19 cellular contexts compared by ENCODE assay signal in genomic region chr5:136006164-136006563, GRCh38. TPM values are rescaled to one million over a fixed set of nuclear protein-coding genes. Genes with fewer than 3 reads are reported as not detected.
DNase-seq lines count a peak whose midpoint lies in the region; ATAC-seq and TF ChIP-seq lines count a peak whose summit lies in the region.
"Had no signal": no experiment of that assay in that cellular context is flagged by ENCODE, and none has a peak within 500 bp of the region (broad histone marks: within the 10 kb centered on the region; RNA-seq: fewer than 3 reads in every experiment).

No MANE protein-coding gene starts in this region.

- H3K27me3 Mint-ChIP-seq in dendritic cell treated with granulocyte-macrophage colony-stimulating factor and Interleukin-4, amounts not matched to agents 40 ng/mL and 50 ng/mL, for 4 days, result no peaks in the 10 kb centered on the region

- no peak overlapping the region for H3K4me3 ChIP-seq in body of pancreas
- H3K4me3 ChIP-seq: mucosa of descending colon, upper lobe of left lung had no signal

- H3K4me1 Mint-ChIP-seq in dendritic cell treated with granulocyte-macrophage colony-stimulating factor and Interleukin-4, amounts not matched to agents 40 ng/mL and 50 ng/mL, for 4 days (ENCODE audit: low read depth), result peaks cover 72% of the 10 kb centered on the region
- H3K4me1 Mint-ChIP-seq: WTC11 had no signal

- TF ChIP-seq CTCF in body of pancreas (IDR thresholded peaks at IDR 0.05), result no peak

- no peaks in the 10 kb centered on the region for H3K27me3 ChIP-seq in body of pancreas
- H3K27me3 ChIP-seq: upper lobe of left lung had no signal

- WGBS in body of pancreas, 2 donors, result 75 to 82% methylated on average over 11 of the region's 11 CpGs

- no peaks in the 10 kb centered on the region for H3K4me1 ChIP-seq in body of pancreas

- TF ChIP-seq POLR2A in body of pancreas (IDR thresholded peaks at IDR 0.05), result no peak

- H3K27ac ChIP-seq in body of pancreas, result no peak overlapping the region
- H3K27ac ChIP-seq: upper lobe of left lung had no signal

- intact Hi-C loops in dendritic cell treated with granulocyte-macrophage colony-stimulating factor and Interleukin-4, amounts not matched to agents 40 ng/mL and 50 ng/mL, for 4 days (cut with micrococcal nuclease), result no loop called here
- intact Hi-C loops in body of pancreas (cut with DNase I), result no loop called here

- no peaks in the 10 kb centered on the region for H3K36me3 ChIP-seq in body of pancreas (replicated peaks in 1 of 2; ENCODE audit: insufficient read depth in 1 of 2, low read depth in 2 of 2)
- H3K36me3 ChIP-seq: upper lobe of left lung had no signal

- no peaks in the 10 kb centered on the region for H3K9me3 ChIP-seq in body of pancreas
- H3K9me3 ChIP-seq: mucosa of descending colon, upper lobe of left lung had no signal

- H3K9me3 Mint-ChIP-seq in dendritic cell treated with granulocyte-macrophage colony-stimulating factor and Interleukin-4, amounts not matched to agents 40 ng/mL and 50 ng/mL, for 4 days, result no peaks in the 10 kb centered on the region
- H3K9me3 Mint-ChIP-seq: brain, WTC11 had no signal

- DNase-seq in A172 (ENCODE audit: low spot score) (peak; percentile 57), LHCN-M2 (ENCODE audit: low read depth) (peak; percentile 96), myocyte (ENCODE audit: low read depth) (peak; percentile 73), body of pancreas (no peak), middle frontal gyrus (ENCODE audit: extremely low spot score, low spot score) (no peak), NOMO-1 (lab: John Stamatoyannopoulos, UW; ENCODE audit: unreplicated experiment in 2 of 2) (no peak)
- DNase-seq: activated CD8-positive, alpha-beta memory T cell treated with anti-CD3 and anti-CD28 coated beads for 24 hours; effector memory CD4-positive, alpha-beta T cell; head of caudate nucleus; mucosa of descending colon; NCI-H1417 treated with DMSO at 0.1 percent for 48 hours; stimulated activated CD4-positive, alpha-beta T cell treated with anti-CD3 and anti-CD28 coated beads, Interleukin-2, amount 100 ng/mL, for 24 hours had no signal

- ATAC-seq in body of pancreas (no peak), HG03097 (IDR thresholded peaks at IDR 0.05; ENCODE audit: low FRiP score, unreplicated experiment) (no peak)
- ATAC-seq: WTC11 had no signal

- no peaks in the 10 kb centered on the region for H3K36me3 Mint-ChIP-seq in dendritic cell treated with granulocyte-macrophage colony-stimulating factor and Interleukin-4, amounts not matched to agents 40 ng/mL and 50 ng/mL, for 4 days (ENCODE audit: low read depth)
- H3K36me3 Mint-ChIP-seq: brain, WTC11 had no signal

- peak overlapping the region; percentile 72 for H3K27ac Mint-ChIP-seq in dendritic cell treated with granulocyte-macrophage colony-stimulating factor and Interleukin-4, amounts not matched to agents 40 ng/mL and 50 ng/mL, for 4 days
- H3K27ac Mint-ChIP-seq: brain, progenitor cell of endocrine pancreas, WTC11 had no signal

- no peak overlapping the region for H3K4me3 Mint-ChIP-seq in dendritic cell treated with granulocyte-macrophage colony-stimulating factor and Interleukin-4, amounts not matched to agents 40 ng/mL and 50 ng/mL, for 4 days
- H3K4me3 Mint-ChIP-seq: brain, WTC11 had no signal

RNA-seq across cellular contexts. Expression of gene TGFBI, which starts 22.6 kb away (rescaled TPM):
- total RNA-seq in A172 (2014; rRNA removed; shearing (Covaris generic)), result 10.5 and 11.6 TPM in 2 replicates
- total RNA-seq in LHCN-M2 (2014; rRNA removed), result 2,144 and 3,512 TPM in 2 replicates
- polyA plus RNA-seq in LHCN-M2 (2012), result 1,513 TPM
- total RNA-seq in myocyte, result 758 and 1,068 TPM in 2 replicates
- 508 TPM for polyA plus RNA-seq in myocyte (2012)
- 10 to 100 TPM in 1 of 2 donors, 1 to 10 TPM in 1; 7.6 to 23.9 TPM for total RNA-seq in body of pancreas

RNA-seq across cellular contexts. Expression of gene LECT2, which starts 51.4 kb away (rescaled TPM):
- not detected in 2 replicates for total RNA-seq in A172 (2014; rRNA removed; shearing (Covaris generic))
- total RNA-seq in LHCN-M2 (2014; rRNA removed), result not detected in 2 replicates
- not detected for polyA plus RNA-seq in LHCN-M2 (2012)
- not detected in 2 replicates for total RNA-seq in myocyte
- not detected for polyA plus RNA-seq in myocyte (2012)
- not detected for total RNA-seq in body of pancreas
- total RNA-seq: kidney epithelial cell, mucosa of descending colon, progenitor cell of endocrine pancreas, upper lobe of left lung, WTC11 had no signal

Comparison
In these comparisons a context has a peak if more than half of its experiments do, and no peak if none do; other contexts are left out.
1. DNase-seq: peak in A172 (single experiment), LHCN-M2 (single experiment) and myocyte (single experiment); none in body of pancreas (0 of 4), middle frontal gyrus (single experiment) and NOMO-1 (0 of 2).
2. RNA of gene TGFBI, which starts 22.6 kb away (total RNA-seq): 2,144 to 3,512 TPM in LHCN-M2 and 758 to 1,068 TPM in myocyte; 7.6 to 23.9 TPM in body of pancreas and 10.5 to 11.6 TPM in A172; every median in the first group is over 10 times any median in the second.